In the genomic region with DNA sequence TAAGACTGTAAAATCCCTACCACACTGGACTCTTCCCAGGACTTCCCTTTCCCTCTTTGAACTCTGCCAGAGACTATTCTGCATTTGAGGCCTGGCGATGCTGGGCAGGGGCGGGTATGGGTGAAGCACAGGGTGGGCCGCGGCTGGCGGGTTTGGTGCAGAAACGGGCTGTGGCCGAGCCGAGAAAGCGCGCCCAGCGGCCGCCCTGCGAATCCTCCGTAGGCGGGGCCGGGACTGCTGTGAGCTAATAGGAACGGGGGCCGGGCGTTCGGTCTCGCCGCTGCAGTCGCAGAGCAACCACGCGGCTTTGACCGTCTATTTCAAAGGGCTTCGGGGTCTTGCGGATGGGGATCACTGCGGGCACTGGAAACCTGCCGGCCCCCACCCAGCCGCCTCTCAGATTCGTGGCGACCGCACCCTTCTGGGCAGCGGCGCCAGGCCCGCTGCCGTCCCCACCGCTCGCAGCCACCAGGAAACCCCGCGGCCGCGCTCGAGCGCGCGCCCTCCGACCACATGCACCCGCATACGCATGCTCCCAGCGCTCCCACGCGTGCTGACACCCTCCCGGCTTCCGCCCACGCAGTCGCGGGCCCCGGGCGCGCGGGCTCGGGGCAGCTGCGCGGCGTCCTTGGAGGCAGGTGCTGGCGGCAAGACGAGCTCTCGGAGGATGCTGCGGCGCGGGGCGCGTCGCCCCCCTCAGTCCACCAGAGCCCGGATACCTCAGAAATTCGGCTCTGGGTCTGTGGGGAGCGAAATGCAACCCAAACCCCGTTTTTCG, we compare ENCODE assay signal across 1 cellular context.
TF ChIP-seq lines count a peak whose summit lies in the region.

No MANE protein-coding gene starts in this region.

TF ChIP-seq in SK-N-SH treated with all-trans-retinoic acid at 6 μM for 48 hours, 23 proteins besides CTCF, POLR2A, EP300 and RAD21 (continued from another document):
- TF ChIP-seq, protein P1, sequence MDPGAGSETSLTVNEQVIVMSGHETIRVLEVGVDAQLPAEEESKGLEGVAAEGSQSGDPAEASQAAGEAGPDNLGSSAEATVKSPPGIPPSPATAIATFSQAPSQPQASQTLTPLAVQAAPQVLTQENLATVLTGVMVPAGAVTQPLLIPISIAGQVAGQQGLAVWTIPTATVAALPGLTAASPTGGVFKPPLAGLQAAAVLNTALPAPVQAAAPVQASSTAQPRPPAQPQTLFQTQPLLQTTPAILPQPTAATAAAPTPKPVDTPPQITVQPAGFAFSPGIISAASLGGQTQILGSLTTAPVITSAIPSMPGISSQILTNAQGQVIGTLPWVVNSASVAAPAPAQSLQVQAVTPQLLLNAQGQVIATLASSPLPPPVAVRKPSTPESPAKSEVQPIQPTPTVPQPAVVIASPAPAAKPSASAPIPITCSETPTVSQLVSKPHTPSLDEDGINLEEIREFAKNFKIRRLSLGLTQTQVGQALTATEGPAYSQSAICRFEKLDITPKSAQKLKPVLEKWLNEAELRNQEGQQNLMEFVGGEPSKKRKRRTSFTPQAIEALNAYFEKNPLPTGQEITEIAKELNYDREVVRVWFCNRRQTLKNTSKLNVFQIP (CRISPR knock-in tag; IDR thresholded peaks at IDR 0.05; ENCODE audit: borderline replicate concordance, low read depth) = no peak
- TF ChIP-seq, protein P2, sequence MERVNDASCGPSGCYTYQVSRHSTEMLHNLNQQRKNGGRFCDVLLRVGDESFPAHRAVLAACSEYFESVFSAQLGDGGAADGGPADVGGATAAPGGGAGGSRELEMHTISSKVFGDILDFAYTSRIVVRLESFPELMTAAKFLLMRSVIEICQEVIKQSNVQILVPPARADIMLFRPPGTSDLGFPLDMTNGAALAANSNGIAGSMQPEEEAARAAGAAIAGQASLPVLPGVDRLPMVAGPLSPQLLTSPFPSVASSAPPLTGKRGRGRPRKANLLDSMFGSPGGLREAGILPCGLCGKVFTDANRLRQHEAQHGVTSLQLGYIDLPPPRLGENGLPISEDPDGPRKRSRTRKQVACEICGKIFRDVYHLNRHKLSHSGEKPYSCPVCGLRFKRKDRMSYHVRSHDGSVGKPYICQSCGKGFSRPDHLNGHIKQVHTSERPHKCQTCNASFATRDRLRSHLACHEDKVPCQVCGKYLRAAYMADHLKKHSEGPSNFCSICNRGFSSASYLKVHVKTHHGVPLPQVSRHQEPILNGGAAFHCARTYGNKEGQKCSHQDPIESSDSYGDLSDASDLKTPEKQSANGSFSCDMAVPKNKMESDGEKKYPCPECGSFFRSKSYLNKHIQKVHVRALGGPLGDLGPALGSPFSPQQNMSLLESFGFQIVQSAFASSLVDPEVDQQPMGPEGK (CRISPR knock-in tag; IDR thresholded peaks at IDR 0.05; ENCODE audit: borderline replicate concordance) = no peak
- TF ChIP-seq, protein P3, sequence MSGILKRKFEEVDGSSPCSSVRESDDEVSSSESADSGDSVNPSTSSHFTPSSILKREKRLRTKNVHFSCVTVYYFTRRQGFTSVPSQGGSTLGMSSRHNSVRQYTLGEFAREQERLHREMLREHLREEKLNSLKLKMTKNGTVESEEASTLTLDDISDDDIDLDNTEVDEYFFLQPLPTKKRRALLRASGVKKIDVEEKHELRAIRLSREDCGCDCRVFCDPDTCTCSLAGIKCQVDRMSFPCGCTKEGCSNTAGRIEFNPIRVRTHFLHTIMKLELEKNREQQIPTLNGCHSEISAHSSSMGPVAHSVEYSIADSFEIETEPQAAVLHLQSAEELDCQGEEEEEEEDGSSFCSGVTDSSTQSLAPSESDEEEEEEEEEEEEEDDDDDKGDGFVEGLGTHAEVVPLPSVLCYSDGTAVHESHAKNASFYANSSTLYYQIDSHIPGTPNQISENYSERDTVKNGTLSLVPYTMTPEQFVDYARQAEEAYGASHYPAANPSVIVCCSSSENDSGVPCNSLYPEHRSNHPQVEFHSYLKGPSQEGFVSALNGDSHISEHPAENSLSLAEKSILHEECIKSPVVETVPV (CRISPR knock-in tag; IDR thresholded peaks at IDR 0.05) = no peak
- no peak for TF ChIP-seq CSDC2 (CRISPR knock-in tag; IDR thresholded peaks at IDR 0.05)
